Comparison of ENCODE assay signal across 23 cellular contexts in genomic region chr10:30535677-30536076, GRCh38.
DNase-seq lines count a peak whose midpoint lies in the region; ATAC-seq, FAIRE-seq and TF ChIP-seq lines count a peak whose summit lies in the region.
"Had no signal": no experiment of that assay in that cellular context is flagged by ENCODE, and none has a peak within 500 bp of the region (broad histone marks: within the 10 kb centered on the region; RNA-seq: fewer than 3 reads in every experiment).

No MANE protein-coding gene starts in this region.

- no peak for TF ChIP-seq EP300 in A549 (IDR thresholded peaks at IDR 0.05)

- TF ChIP-seq POLR2A in A549 (IDR thresholded peaks at IDR 0.05; ENCODE audit: low read length): no peak

- ATAC-seq in A549: no peak
- ATAC-seq: CD8-positive, alpha-beta T cell had no signal

- WGBS in A549 (ENCODE audit: missing lambda C conversion rate): 81% methylated on average over 4 of the region's 4 CpGs

- no peak overlapping the region for H3K4me3 Mint-ChIP-seq in progenitor cell of endocrine pancreas (ENCODE audit: low read depth)
- H3K4me3 Mint-ChIP-seq in HFFc6: no peak overlapping the region
- H3K4me3 Mint-ChIP-seq: B cell; CD4-positive, alpha-beta T cell; CD8-positive, alpha-beta T cell had no signal

- H3K9me3 ChIP-seq in A549 (peaks cover 6% of the 10 kb centered on the region; the same call in 1 of the 3 replicates), HEK293 (ENCODE audit: control insufficient read depth, insufficient read depth, low read depth, low read length) (no peaks in the 10 kb centered on the region)
- H3K9me3 ChIP-seq: BLaER1 treated with 17β-estradiol and CSF1 and Interleukin-3, amounts not matched to agents 10 nM and 100 nM; Caco-2 had no signal

- H3K36me3 Mint-ChIP-seq in progenitor cell of endocrine pancreas (ENCODE audit: insufficient read depth): no peaks in the 10 kb centered on the region
- no peaks in the 10 kb centered on the region for H3K36me3 Mint-ChIP-seq in HFFc6 (ENCODE audit: low read depth)
- H3K36me3 Mint-ChIP-seq: CD8-positive, alpha-beta T cell had no signal

- H3K4me1 Mint-ChIP-seq in progenitor cell of endocrine pancreas (ENCODE audit: low read depth): peaks cover 41% of the 10 kb centered on the region
- peaks cover 15% of the 10 kb centered on the region for H3K4me1 Mint-ChIP-seq in HFFc6 (ENCODE audit: low read depth)

- H3K4me3 ChIP-seq in A549: no peak overlapping the region
- no peak overlapping the region for H3K4me3 ChIP-seq in HEK293 (ENCODE audit: low read depth, low read length)
- H3K4me3 ChIP-seq: BLaER1 treated with 17β-estradiol and CSF1 and Interleukin-3, amounts not matched to agents 10 nM and 100 nM had no signal

- no peaks in the 10 kb centered on the region for H3K9me3 Mint-ChIP-seq in progenitor cell of endocrine pancreas (ENCODE audit: low read depth)
- H3K9me3 Mint-ChIP-seq in HFFc6: no peaks in the 10 kb centered on the region
- H3K9me3 Mint-ChIP-seq: CD4-positive, alpha-beta T cell; CD8-positive, alpha-beta T cell had no signal

- no peak for TF ChIP-seq CTCF in A549 (IDR thresholded peaks at IDR 0.05)
- no peak for TF ChIP-seq CTCF in HEK293 (tag by site-specific recombination; IDR thresholded peaks at IDR 0.05)
- no peak for TF ChIP-seq CTCF in VCaP (conservative IDR thresholded peaks at IDR 0.05)
- TF ChIP-seq CTCF in progenitor cell of endocrine pancreas (IDR thresholded peaks at IDR 0.05; ENCODE audit: unreplicated experiment): no peak
- TF ChIP-seq CTCF in HFFc6 (IDR thresholded peaks at IDR 0.05): no peak

- H3K27ac ChIP-seq in A549 (peak overlapping the region; percentile 78 to 88), HEK293 (ENCODE audit: extremely low read depth, low read depth, low read length) (no peak overlapping the region), VCaP (peak overlapping the region; percentile 69)
- H3K27ac ChIP-seq: BLaER1 treated with 17β-estradiol and CSF1 and Interleukin-3, amounts not matched to agents 10 nM and 100 nM; C4-2B had no signal

- no peak for FAIRE-seq in A549 (lab: Jason Lieb, UNC)
- FAIRE-seq: A204.1, D721Med, G401.6, GM12891, GM19239 had no signal

- no peak for DNase-seq in A549 (ENCODE audit: low read depth in 1 of 2, low spot score in 1 of 2)
- no peak for DNase-seq in progenitor cell of endocrine pancreas (ENCODE audit: low spot score, unreplicated experiment)
- no peak for DNase-seq in HFFc6
- no peak for DNase-seq in glomerular visceral epithelial cell (ENCODE audit: extremely low spot score)
- DNase-seq in HPDE6-E6E7 (ENCODE audit: extremely low spot score): no peak
- DNase-seq: 8988T; AML-193; Caco-2; Calu3; CD4-positive, alpha-beta T cell; CD8-positive, alpha-beta T cell; DMS79 treated with DMSO at 0.1 percent for 48 hours; GF-D8 had no signal

- H3K36me3 ChIP-seq in HEK293 (ENCODE audit: control insufficient read depth in 2 of 2, insufficient read depth in 1 of 2, low read length in 2 of 2): no peaks in the 10 kb centered on the region
- H3K36me3 ChIP-seq: BLaER1 treated with 17β-estradiol and CSF1 and Interleukin-3, amounts not matched to agents 10 nM and 100 nM had no signal

- CTCF ChIA-PET in A549 (lab: Yijun Ruan, JAX): interaction anchor here (0.5 to 4.5 kb wide), 18 partner anchors 11 to 354 kb away, joined by 3 to 37 read pairs (median 5); partner anchors contain the start of gene MAP3K8
- CTCF ChIA-PET in HEK293 (lab: Yijun Ruan, JAX): interaction anchor here (0.6 to 2.7 kb wide), 8 partner anchors 11 to 188 kb away, joined by 3 to 22 read pairs (median 7); no protein-coding TSS in a partner anchor

- TF ChIP-seq RAD21 in A549 (conservative IDR thresholded peaks at IDR 0.05 in 1 of 2, IDR thresholded peaks at IDR 0.05 in 1 of 2): no peak

- peaks cover 71% of the 10 kb centered on the region for H3K4me1 ChIP-seq in A549
- no peaks in the 10 kb centered on the region for H3K4me1 ChIP-seq in HEK293 (ENCODE audit: control insufficient read depth, insufficient read depth, low read length)

- H3K27me3 Mint-ChIP-seq in progenitor cell of endocrine pancreas (no peaks in the 10 kb centered on the region), HFFc6 (ENCODE audit: insufficient read depth) (peaks cover 15% of the 10 kb centered on the region)
- H3K27me3 Mint-ChIP-seq: B cell; CD4-positive, alpha-beta T cell had no signal

- H3K27ac Mint-ChIP-seq in progenitor cell of endocrine pancreas (peak overlapping the region; percentile 85), HFFc6 (no peak overlapping the region)
- H3K27ac Mint-ChIP-seq: B cell; CD4-positive, alpha-beta T cell; CD8-positive, alpha-beta T cell had no signal

- POLR2A ChIA-PET in A549 (lab: Yijun Ruan, JAX): interaction anchor here (0.7 to 4.0 kb wide), 4 partner anchors 48 to 101 kb away, joined by 4 to 28 read pairs (median 10); partner anchors contain the start of gene MAP3K8
- POLR2A ChIA-PET in HEK293 (lab: Yijun Ruan, JAX): no interaction called here

- H3K4me2 ChIP-seq in A549: peak overlapping the region; percentile 35

TF ChIP-seq in A549, 52 proteins besides CTCF, POLR2A, EP300 and RAD21:
- TF ChIP-seq ZSCAN20 (CRISPR knock-in tag; IDR thresholded peaks at IDR 0.05) (no peak), ZC3H11A (IDR thresholded peaks at IDR 0.05) (peak; percentile 98), MAX (IDR thresholded peaks at IDR 0.05) (no peak)

TF ChIP-seq in HEK293, 187 proteins besides CTCF, POLR2A, EP300 and RAD21 (continues in another document):
- TF ChIP-seq PRDM1 (tag by site-specific recombination; IDR thresholded peaks at IDR 0.05): no peak
- TF ChIP-seq PRDM4 (tag by site-specific recombination; IDR thresholded peaks at IDR 0.05): no peak
- TF ChIP-seq GLI2 (tag by site-specific recombination; IDR thresholded peaks at IDR 0.05; ENCODE audit: borderline replicate concordance, low read depth): no peak; the same call in 1 of the 2 replicates
- 0 out of 2 replicates have a peak, but pooled peaks have one; percentile 35 for TF ChIP-seq ZBTB1 (tag by site-specific recombination; IDR thresholded peaks at IDR 0.05)
- no peak for TF ChIP-seq KLF8 (tag by site-specific recombination; IDR thresholded peaks at IDR 0.05)
- no peak for TF ChIP-seq ZNF548 (tag by site-specific recombination; IDR thresholded peaks at IDR 0.05)
- TF ChIP-seq ZNF776 (tag by site-specific recombination; IDR thresholded peaks at IDR 0.05; ENCODE audit: borderline replicate concordance): no peak
- TF ChIP-seq ZBTB49 (tag by site-specific recombination; IDR thresholded peaks at IDR 0.05; ENCODE audit: low read depth): no peak

Comparison
In these comparisons a context has a peak if more than half of its experiments do, and no peak if none do; other contexts are left out.
1. Of the 5 proteins assayed by ChIP-seq in both HEK293 and A549: peak only in HEK293: REST; only in A549: none; in both: none; in neither: 4.